Comparison of ENCODE assay signal across 1 cellular context in genomic region chr3:49470714-49471420, GRCh38.
TF ChIP-seq lines count a peak whose summit lies in the region.

No MANE protein-coding gene starts in this region.

TF ChIP-seq in HepG2, 621 proteins besides CTCF, POLR2A, EP300 and RAD21 (continues in another document):
- TF ChIP-seq STAG1 (CRISPR knock-in tag; IDR thresholded peaks at IDR 0.05) (no peak), ZNF274 (CRISPR knock-in tag; IDR thresholded peaks at IDR 0.05) (no peak), ZNF20 (CRISPR knock-in tag; IDR thresholded peaks at IDR 0.05) (no peak), ZBTB44 (CRISPR knock-in tag; IDR thresholded peaks at IDR 0.05) (no peak), ZNF33B (CRISPR knock-in tag; IDR thresholded peaks at IDR 0.05) (no peak), KDM5A (IDR thresholded peaks at IDR 0.05; ENCODE audit: borderline replicate concordance, low read length) (peak; percentile 20; the same call in 1 of the 2 replicates), ZNF558 (CRISPR knock-in tag; IDR thresholded peaks at IDR 0.05; ENCODE audit: borderline replicate concordance) (peak; percentile 33; the same call in 1 of the 2 replicates), CAMTA2 (CRISPR knock-in tag; IDR thresholded peaks at IDR 0.05; ENCODE audit: borderline replicate concordance) (no peak; the same call in 1 of the 2 replicates), ZNF512 (CRISPR knock-in tag; IDR thresholded peaks at IDR 0.05) (0 out of 2 replicates have a peak, but pooled peaks have one; percentile 12), ZNF576 (CRISPR knock-in tag; IDR thresholded peaks at IDR 0.05) (no peak), SRSF4 (IDR thresholded peaks at IDR 0.05; ENCODE audit: low read depth, low read length, poor library complexity, severe bottlenecking) (no peak), ZNF687 (CRISPR knock-in tag; IDR thresholded peaks at IDR 0.05) (peak; percentile 46; the same call in 1 of the 2 replicates), ZFP91 (CRISPR knock-in tag; IDR thresholded peaks at IDR 0.05; ENCODE audit: borderline replicate concordance) (0 out of 2 replicates have a peak, but pooled peaks have one; percentile 10), RXRA (CRISPR knock-in tag; IDR thresholded peaks at IDR 0.05) (no peak), ZNF816 (CRISPR knock-in tag; IDR thresholded peaks at IDR 0.05; ENCODE audit: borderline replicate concordance) (0 out of 2 replicates have a peak, but pooled peaks have one; percentile 9), TIGD3 (CRISPR knock-in tag; IDR thresholded peaks at IDR 0.05; ENCODE audit: borderline replicate concordance) (no peak), ATF2 (CRISPR knock-in tag; IDR thresholded peaks at IDR 0.05) (no peak), HNF1B (CRISPR knock-in tag; IDR thresholded peaks at IDR 0.05) (peak; percentile 51; the same call in 1 of the 2 replicates), CSRNP1 (CRISPR knock-in tag; IDR thresholded peaks at IDR 0.05) (0 out of 2 replicates have a peak, but pooled peaks have one; percentile 0), FOXO4 (CRISPR knock-in tag; conservative IDR thresholded peaks at IDR 0.05) (peak; percentile 89; the same call in 1 of the 2 replicates), ZNF205 (CRISPR knock-in tag; IDR thresholded peaks at IDR 0.05) (no peak), NR0B2 (CRISPR knock-in tag; IDR thresholded peaks at IDR 0.05) (no peak), ZNF546 (CRISPR knock-in tag; conservative IDR thresholded peaks at IDR 0.05) (0 out of 2 replicates have a peak, but pooled peaks have one; percentile 2), MED1 (CRISPR knock-in tag; IDR thresholded peaks at IDR 0.05) (0 out of 2 replicates have a peak, but pooled peaks have one; percentile 4), HOXA7 (CRISPR knock-in tag; IDR thresholded peaks at IDR 0.05) (no peak), AGO2 (optimal IDR thresholded peaks at IDR 0.05; ENCODE audit: low read depth, low read length) (peak; percentile 7), ZSCAN31 (CRISPR knock-in tag; IDR thresholded peaks at IDR 0.05; ENCODE audit: low read depth) (no peak; the same call in 1 of the 2 replicates), DNMT3B (CRISPR knock-in tag; conservative IDR thresholded peaks at IDR 0.05) (no peak), SNAPC4 (CRISPR knock-in tag; IDR thresholded peaks at IDR 0.05) (no peak)
